Comparison of ENCODE assay signal across 12 cellular contexts in genomic region chr11:8717544-8717875, GRCh38. TPM values are rescaled to one million over a fixed set of nuclear protein-coding genes. Genes with fewer than 3 reads are reported as not detected.
DNase-seq lines count a peak whose midpoint lies in the region; ATAC-seq, FAIRE-seq and TF ChIP-seq lines count a peak whose summit lies in the region.
"Had no signal": no experiment of that assay in that cellular context is flagged by ENCODE, and none has a peak within 500 bp of the region (broad histone marks: within the 10 kb centered on the region; RNA-seq: fewer than 3 reads in every experiment).

No MANE protein-coding gene starts in this region.

- H3K9ac ChIP-seq in mucosa of rectum (ENCODE audit: low read depth in 1 of 2, low read length in 2 of 2), result no peak overlapping the region

- peak overlapping the region; percentile 15 for H3K4me3 Mint-ChIP-seq in MCF 10A (ENCODE audit: unreplicated experiment)

- peaks cover 43% of the 10 kb centered on the region for H3K4me1 Mint-ChIP-seq in MCF 10A (ENCODE audit: insufficient read depth, unreplicated experiment)

- peak overlapping the region; percentile 63 to 75 for H3K27ac ChIP-seq in mucosa of rectum (ENCODE audit: low read depth in 2 of 2, low read length in 2 of 2)
- peak overlapping the region; percentile 54 for H3K27ac ChIP-seq in thymus (ENCODE audit: low read depth)

- H3K36me3 ChIP-seq in mucosa of rectum (ENCODE audit: control insufficient read depth in 2 of 2, insufficient read depth in 2 of 2, low read length in 2 of 2) (peaks cover 25 to 27% of the 10 kb centered on the region in 2 donors), thymus (ENCODE audit: control insufficient read depth, insufficient read depth) (no peaks in the 10 kb centered on the region)

- CTCF ChIA-PET in MCF 10A (lab: Yijun Ruan, JAX), result interaction anchor here (0.6 to 1.8 kb wide), 3 partner anchors 21 to 454 kb away, joined by 3 to 7 read pairs (median 3); partner anchors contain the start of gene LMO1

- no peak for ATAC-seq in HG03457 (IDR thresholded peaks at IDR 0.05; ENCODE audit: unreplicated experiment)
- ATAC-seq in sciatic nerve, result no peak

- H3K27ac Mint-ChIP-seq in MCF 10A (ENCODE audit: low read depth, unreplicated experiment), result peak overlapping the region; percentile 71
- H3K27ac Mint-ChIP-seq: activated T-helper 2 cell treated with anti-CD3 and anti-CD28 coated beads, Interferon-gamma antibody, Interleukin-2, Interleukin-4, amounts not matched to agents 10 μg/mL and 5 μg/mL and 100 μg/mL, durations not matched to agents 14 hours and 24 hours and 36 hours had no signal

- intact Hi-C loops in MCF 10A (cut with micrococcal nuclease) (no loop called here), sciatic nerve (cut with DNase I) (no loop called here)

- 89% methylated on average over 9 of the region's 9 CpGs for WGBS in thymus

- peak; percentile 43 for DNase-seq in HTR-8/SVneo (ENCODE audit: insufficient read length, low spot score)
- no peak for DNase-seq in MCF 10A (ENCODE audit: unreplicated experiment)
- no peak for DNase-seq in NCI-H2029 (lab: John Stamatoyannopoulos, UW)
- no peak for DNase-seq in NOMO-1 treated with DMSO at 0.1 percent for 48 hours (lab: John Stamatoyannopoulos, UW; ENCODE audit: unreplicated experiment)
- no peak for DNase-seq in sciatic nerve (ENCODE audit: low spot score)
- DNase-seq: KG1, NCI-H524 had no signal

- FAIRE-seq in HTR-8/SVneo (lab: Jason Lieb, UNC), result no peak
- FAIRE-seq: TTC549 had no signal

- no peaks in the 10 kb centered on the region for H3K27me3 Mint-ChIP-seq in MCF 10A (ENCODE audit: insufficient read depth, unreplicated experiment)

- H3K36me3 Mint-ChIP-seq in MCF 10A (ENCODE audit: insufficient read depth, unreplicated experiment), result peaks cover 21% of the 10 kb centered on the region

- BruUV-seq in MCF 10A (replicated peaks; lab: Mats Ljungman, UMichigan), result no TSS peak

- POLR2A ChIA-PET in MCF 10A (lab: Yijun Ruan, JAX), result interaction anchor here (0.9 to 1.1 kb wide), 2 partner anchors 51 to 93 kb away, joined by 3 to 4 read pairs; a partner anchor contains a TSS

- TF ChIP-seq CTCF in MCF 10A (IDR thresholded peaks at IDR 0.05; ENCODE audit: unreplicated experiment), result no peak

- H3K9me3 ChIP-seq in mucosa of rectum (ENCODE audit: control insufficient read depth in 2 of 2, low read length in 2 of 2), result no peaks in the 10 kb centered on the region
- H3K9me3 ChIP-seq in thymus (ENCODE audit: control insufficient read depth), result no peaks in the 10 kb centered on the region

- no peak overlapping the region for H3K4me3 ChIP-seq in mucosa of rectum (ENCODE audit: low read length in 2 of 2)
- no peak overlapping the region for H3K4me3 ChIP-seq in thymus (ENCODE audit: low read length)

- H3K27me3 ChIP-seq in mucosa of rectum (ENCODE audit: control insufficient read depth in 2 of 2, insufficient read depth in 2 of 2, low read length in 2 of 2) (no peaks in the 10 kb centered on the region), thymus (ENCODE audit: control insufficient read depth, insufficient read depth) (peaks cover 2% of the 10 kb centered on the region)

- H3K4me1 ChIP-seq in mucosa of rectum (ENCODE audit: control insufficient read depth in 2 of 2, insufficient read depth in 2 of 2, low read length in 2 of 2), result peaks cover 35 to 39% of the 10 kb centered on the region in 2 donors
- H3K4me1 ChIP-seq in thymus (ENCODE audit: control insufficient read depth, insufficient read depth, low read length), result no peaks in the 10 kb centered on the region

- no peaks in the 10 kb centered on the region for H3K9me3 Mint-ChIP-seq in MCF 10A (ENCODE audit: unreplicated experiment)
- H3K9me3 Mint-ChIP-seq: activated T-helper 2 cell treated with anti-CD3 and anti-CD28 coated beads, Interferon-gamma antibody, Interleukin-2, Interleukin-4, amounts not matched to agents 10 μg/mL and 5 μg/mL and 100 μg/mL, durations not matched to agents 14 hours and 24 hours and 36 hours had no signal

RNA-seq across cellular contexts. Expression of gene RPL27A, which starts 34.9 kb away (rescaled TPM):
- total RNA-seq in MCF 10A (2022) (1,377 TPM in 2 replicates), sciatic nerve (710 TPM)
- 4,277 TPM for polyA plus RNA-seq in thymus

RNA-seq across cellular contexts. Expression of gene TRIM66, which starts 35.0 kb away (rescaled TPM):
- total RNA-seq in MCF 10A (2022), result 27.3 and 27.4 TPM in 2 replicates
- polyA plus RNA-seq in thymus, result 2.7 TPM
- 21.1 TPM for total RNA-seq in sciatic nerve
